1 cellular context compared by ENCODE assay signal in genomic region chr20:62411479-62412193, GRCh38.
TF ChIP-seq lines count a peak whose summit lies in the region.

No MANE protein-coding gene starts in this region.

TF ChIP-seq in HepG2, 621 proteins besides CTCF, POLR2A, EP300 and RAD21 (continued from another document and continues in another):
- TF ChIP-seq, protein P1, sequence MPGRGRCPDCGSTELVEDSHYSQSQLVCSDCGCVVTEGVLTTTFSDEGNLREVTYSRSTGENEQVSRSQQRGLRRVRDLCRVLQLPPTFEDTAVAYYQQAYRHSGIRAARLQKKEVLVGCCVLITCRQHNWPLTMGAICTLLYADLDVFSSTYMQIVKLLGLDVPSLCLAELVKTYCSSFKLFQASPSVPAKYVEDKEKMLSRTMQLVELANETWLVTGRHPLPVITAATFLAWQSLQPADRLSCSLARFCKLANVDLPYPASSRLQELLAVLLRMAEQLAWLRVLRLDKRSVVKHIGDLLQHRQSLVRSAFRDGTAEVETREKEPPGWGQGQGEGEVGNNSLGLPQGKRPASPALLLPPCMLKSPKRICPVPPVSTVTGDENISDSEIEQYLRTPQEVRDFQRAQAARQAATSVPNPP (CRISPR knock-in tag; IDR thresholded peaks at IDR 0.05), result peak; percentile 87; the same call in 1 of the 2 replicates
- TF ChIP-seq THAP11 (CRISPR knock-in tag; IDR thresholded peaks at IDR 0.05) (0 out of 2 replicates have a peak, but pooled peaks have one; percentile 18), MIER2 (CRISPR knock-in tag; IDR thresholded peaks at IDR 0.05) (peak; percentile 39; the same call in 1 of the 2 replicates), ELK4 (CRISPR knock-in tag; IDR thresholded peaks at IDR 0.05; ENCODE audit: borderline replicate concordance) (0 out of 2 replicates have a peak, but pooled peaks have one; percentile 26), IRF2 (CRISPR knock-in tag; IDR thresholded peaks at IDR 0.05) (peak; percentile 59; the same call in 1 of the 2 replicates), ZNF569 (CRISPR knock-in tag; IDR thresholded peaks at IDR 0.05; ENCODE audit: borderline replicate concordance) (no peak), TARDBP (CRISPR knock-in tag; IDR thresholded peaks at IDR 0.05) (peak; percentile 74; the same call in 1 of the 2 replicates), ZNF124 (CRISPR knock-in tag; IDR thresholded peaks at IDR 0.05) (peak; percentile 88), ZNF484 (CRISPR knock-in tag; IDR thresholded peaks at IDR 0.05; ENCODE audit: borderline replicate concordance, low read depth) (no peak), HNF4G (IDR thresholded peaks at IDR 0.05; ENCODE audit: borderline replicate concordance, low read depth, low read length) (peak; percentile 71; the same call in 1 of the 2 replicates), HNF4G (CRISPR knock-in tag; IDR thresholded peaks at IDR 0.05; ENCODE audit: borderline replicate concordance, low read depth) (peak; percentile 75), SMC3 (IDR thresholded peaks at IDR 0.05; ENCODE audit: low read length) (no peak), DMTF1 (CRISPR knock-in tag; IDR thresholded peaks at IDR 0.05) (no peak; the same call in 1 of the 2 replicates), RBFOX2 (IDR thresholded peaks at IDR 0.05; ENCODE audit: low read depth, low read length) (peak; percentile 56), TAF15 (IDR thresholded peaks at IDR 0.05; ENCODE audit: low read depth, low read length, poor library complexity, severe bottlenecking) (peak; percentile 54), ZNF343 (CRISPR knock-in tag; IDR thresholded peaks at IDR 0.05) (peak; percentile 35; the same call in 1 of the 2 replicates), ZMYM4 (CRISPR knock-in tag; IDR thresholded peaks at IDR 0.05) (no peak; the same call in 1 of the 2 replicates), TGIF2 (CRISPR knock-in tag; IDR thresholded peaks at IDR 0.05) (no peak), ZNF136 (CRISPR knock-in tag; IDR thresholded peaks at IDR 0.05; ENCODE audit: low read depth) (no peak; the same call in 1 of the 2 replicates), ZNF761 (CRISPR knock-in tag; conservative IDR thresholded peaks at IDR 0.05) (peak; percentile 35; the same call in 1 of the 2 replicates), NFIB (CRISPR knock-in tag; IDR thresholded peaks at IDR 0.05; ENCODE audit: borderline replicate concordance) (peak; percentile 50), ZBTB14 (CRISPR knock-in tag; IDR thresholded peaks at IDR 0.05) (peak; percentile 23; the same call in 1 of the 2 replicates), ZNF44 (CRISPR knock-in tag; IDR thresholded peaks at IDR 0.05) (no peak), DRAP1 (CRISPR knock-in tag; IDR thresholded peaks at IDR 0.05) (no peak), SOX6 (IDR thresholded peaks at IDR 0.05) (no peak), SOX6 (CRISPR knock-in tag; IDR thresholded peaks at IDR 0.05) (peak; percentile 49), ZBTB10 (CRISPR knock-in tag; IDR thresholded peaks at IDR 0.05; ENCODE audit: borderline replicate concordance) (peak; percentile 51; the same call in 1 of the 2 replicates), ZKSCAN1 (IDR thresholded peaks at IDR 0.05; ENCODE audit: low read length) (no peak), ZNF737 (CRISPR knock-in tag; IDR thresholded peaks at IDR 0.05; ENCODE audit: borderline replicate concordance) (no peak), KMT2B (CRISPR knock-in tag; IDR thresholded peaks at IDR 0.05) (no peak; the same call in 1 of the 2 replicates), ZNF414 (CRISPR knock-in tag; IDR thresholded peaks at IDR 0.05) (no peak; the same call in 1 of the 2 replicates), HNRNPLL (IDR thresholded peaks at IDR 0.05; ENCODE audit: low read depth, low read length, poor library complexity, severe bottlenecking) (peak; percentile 49), ZNF337 (CRISPR knock-in tag; IDR thresholded peaks at IDR 0.05; ENCODE audit: borderline replicate concordance, low read depth) (no peak), HMG20A (CRISPR knock-in tag; IDR thresholded peaks at IDR 0.05; ENCODE audit: borderline replicate concordance) (peak; percentile 33; the same call in 1 of the 2 replicates), SAP130 (CRISPR knock-in tag; IDR thresholded peaks at IDR 0.05; ENCODE audit: low read depth) (peak; percentile 43), PTBP1 (IDR thresholded peaks at IDR 0.05; ENCODE audit: low read depth, low read length, poor library complexity, severe bottlenecking) (no peak), PRDM10 (CRISPR knock-in tag; IDR thresholded peaks at IDR 0.05; ENCODE audit: low read depth) (0 out of 2 replicates have a peak, but pooled peaks have one; percentile 1), HIVEP1 (CRISPR knock-in tag; IDR thresholded peaks at IDR 0.05) (no peak; the same call in 1 of the 2 replicates), ZNF713 (CRISPR knock-in tag; IDR thresholded peaks at IDR 0.05) (no peak), ZNF33A (CRISPR knock-in tag; IDR thresholded peaks at IDR 0.05; ENCODE audit: borderline replicate concordance) (no peak), FLYWCH1 (CRISPR knock-in tag; IDR thresholded peaks at IDR 0.05) (no peak), CBFB (CRISPR knock-in tag; IDR thresholded peaks at IDR 0.05) (peak; percentile 59; the same call in 1 of the 2 replicates)
- TF ChIP-seq, protein P2, sequence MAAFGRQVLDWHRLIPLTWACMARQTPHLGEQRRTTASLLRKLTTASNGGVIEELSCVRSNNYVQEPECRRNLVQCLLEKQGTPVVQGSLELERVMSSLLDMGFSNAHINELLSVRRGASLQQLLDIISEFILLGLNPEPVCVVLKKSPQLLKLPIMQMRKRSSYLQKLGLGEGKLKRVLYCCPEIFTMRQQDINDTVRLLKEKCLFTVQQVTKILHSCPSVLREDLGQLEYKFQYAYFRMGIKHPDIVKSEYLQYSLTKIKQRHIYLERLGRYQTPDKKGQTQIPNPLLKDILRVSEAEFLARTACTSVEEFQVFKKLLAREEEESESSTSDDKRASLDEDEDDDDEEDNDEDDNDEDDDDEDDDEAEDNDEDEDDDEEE (CRISPR knock-in tag; IDR thresholded peaks at IDR 0.05), result 0 out of 2 replicates have a peak, but pooled peaks have one; percentile 35
- TF ChIP-seq, protein P3, sequence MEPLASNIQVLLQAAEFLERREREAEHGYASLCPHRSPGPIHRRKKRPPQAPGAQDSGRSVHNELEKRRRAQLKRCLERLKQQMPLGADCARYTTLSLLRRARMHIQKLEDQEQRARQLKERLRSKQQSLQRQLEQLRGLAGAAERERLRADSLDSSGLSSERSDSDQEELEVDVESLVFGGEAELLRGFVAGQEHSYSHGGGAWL (CRISPR knock-in tag; IDR thresholded peaks at IDR 0.05), result peak; percentile 61; the same call in 1 of the 2 replicates
